In genomic region chr14:71647086-71647784, GRCh38 we compare ENCODE assay signal across 1 cellular context.
TF ChIP-seq lines count a peak whose summit lies in the region.

No MANE protein-coding gene starts in this region.

TF ChIP-seq in GM23338, 12 proteins besides CTCF, POLR2A, EP300 and RAD21 (continued from another document):
- TF ChIP-seq, protein P1, sequence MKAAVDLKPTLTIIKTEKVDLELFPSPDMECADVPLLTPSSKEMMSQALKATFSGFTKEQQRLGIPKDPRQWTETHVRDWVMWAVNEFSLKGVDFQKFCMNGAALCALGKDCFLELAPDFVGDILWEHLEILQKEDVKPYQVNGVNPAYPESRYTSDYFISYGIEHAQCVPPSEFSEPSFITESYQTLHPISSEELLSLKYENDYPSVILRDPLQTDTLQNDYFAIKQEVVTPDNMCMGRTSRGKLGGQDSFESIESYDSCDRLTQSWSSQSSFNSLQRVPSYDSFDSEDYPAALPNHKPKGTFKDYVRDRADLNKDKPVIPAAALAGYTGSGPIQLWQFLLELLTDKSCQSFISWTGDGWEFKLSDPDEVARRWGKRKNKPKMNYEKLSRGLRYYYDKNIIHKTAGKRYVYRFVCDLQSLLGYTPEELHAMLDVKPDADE (IDR thresholded peaks at IDR 0.05): no peak
TF ChIP-seq in GM23338: peak in this region for 1.
